ENCODE assay signal across 13 cellular contexts in the genomic region with DNA sequence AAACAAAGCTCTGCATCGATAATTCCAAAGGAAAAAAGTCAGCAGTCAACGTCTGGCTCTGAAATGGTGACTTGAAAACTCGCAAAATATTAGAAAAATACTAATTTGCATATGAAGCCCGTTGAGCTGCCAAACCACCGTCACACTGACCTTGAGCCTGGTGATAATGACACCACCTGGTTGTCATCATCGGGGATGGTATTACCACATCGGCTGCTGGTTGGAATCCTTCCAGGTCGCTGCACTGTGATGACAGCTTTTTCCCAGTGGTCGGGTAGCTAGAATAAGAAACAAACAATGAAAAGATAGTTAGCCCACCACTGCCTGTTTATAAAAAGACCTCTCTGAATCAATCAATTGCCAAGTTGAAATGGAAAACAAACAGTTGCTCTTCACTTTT. TPM values are rescaled to one million over a fixed set of nuclear protein-coding genes. Genes with fewer than 3 reads are reported as not detected.
DNase-seq lines count a peak whose midpoint lies in the region; ATAC-seq and TF ChIP-seq lines count a peak whose summit lies in the region.
"Had no signal": no experiment of that assay in that cellular context is flagged by ENCODE, and none has a peak within 500 bp of the region (broad histone marks: within the 10 kb centered on the region; RNA-seq: fewer than 3 reads in every experiment).

No MANE protein-coding gene starts in this region.

- peaks cover 12% of the 10 kb centered on the region for H3K4me1 ChIP-seq in upper lobe of right lung

- peak overlapping the region; percentile 17 for H3K27ac ChIP-seq in upper lobe of right lung
- H3K27ac ChIP-seq: KMS-11 had no signal

- no peaks in the 10 kb centered on the region for H3K9me3 ChIP-seq in upper lobe of right lung

- H3K9me3 Mint-ChIP-seq in activated T-helper 17 cell treated with anti-CD3 and anti-CD28 coated beads, Interleukin-2, amount 50 U/mL, for 72 hours, result no peaks in the 10 kb centered on the region

- intact Hi-C loops in Right ventricle myocardium inferior (cut with DNase I) (no loop called here), cardiac septum (cut with DNase I) (no loop called here), upper lobe of right lung (cut with DNase I) (no loop called here)

- H3K4me3 ChIP-seq in cardiac fibroblast (replicated peaks in 1 of 2; ENCODE audit: low read depth in 2 of 2, low read length in 2 of 2), result no peak overlapping the region
- no peak overlapping the region for H3K4me3 ChIP-seq in upper lobe of right lung

- H3K36me3 ChIP-seq in upper lobe of right lung, result peaks cover 37% of the 10 kb centered on the region

- peak; percentile 56 for ATAC-seq in Right ventricle myocardium inferior
- peak; percentile 55 for ATAC-seq in left lobe of liver
- no peak for ATAC-seq in upper lobe of right lung
- ATAC-seq in activated T-helper 17 cell treated with anti-CD3 and anti-CD28 coated beads, Interleukin-2, amount 50 U/mL, for 72 hours (replicated peaks), result no peak

- no peak overlapping the region for H3K4me3 Mint-ChIP-seq in activated T-helper 17 cell treated with anti-CD3 and anti-CD28 coated beads, Interleukin-2, amount 50 U/mL, for 72 hours

- DNase-seq in Right ventricle myocardium inferior (ENCODE audit: missing footprints), result peak; percentile 79
- DNase-seq in cardiac septum (ENCODE audit: low spot score), result no peak
- DNase-seq in cardiac fibroblast (ENCODE audit: low read depth in 2 of 2), result peak; percentile 55 to 68
- peak; percentile 63 for DNase-seq in left lobe of liver (ENCODE audit: low spot score)
- DNase-seq in upper lobe of right lung, result no peak
- no peak for DNase-seq in nucleus accumbens (lab: John Stamatoyannopoulos, UW)
- DNase-seq in GM10266 (ENCODE audit: extremely low spot score), result no peak
- DNase-seq: activated naive CD4-positive, alpha-beta T cell treated with anti-CD3 and anti-CD28 coated beads, Interleukin-2, amount 50 U/mL, for 16 hours; caudate nucleus; erythroblast; NCI-H187 had no signal

- peaks cover 21% of the 10 kb centered on the region for H3K27me3 Mint-ChIP-seq in activated T-helper 17 cell treated with anti-CD3 and anti-CD28 coated beads, Interleukin-2, amount 50 U/mL, for 72 hours

- H3K4me1 Mint-ChIP-seq in activated T-helper 17 cell treated with anti-CD3 and anti-CD28 coated beads, Interleukin-2, amount 50 U/mL, for 72 hours, result no peaks in the 10 kb centered on the region

- no peaks in the 10 kb centered on the region for H3K36me3 Mint-ChIP-seq in activated T-helper 17 cell treated with anti-CD3 and anti-CD28 coated beads, Interleukin-2, amount 50 U/mL, for 72 hours (ENCODE audit: low read depth)

- H3K27ac Mint-ChIP-seq in activated T-helper 17 cell treated with anti-CD3 and anti-CD28 coated beads, Interleukin-2, amount 50 U/mL, for 72 hours, result no peak overlapping the region

- H3K27me3 ChIP-seq in upper lobe of right lung, result no peaks in the 10 kb centered on the region

- TF ChIP-seq CTCF in cardiac fibroblast (IDR thresholded peaks at IDR 0.05; ENCODE audit: low read depth, low read length) (no peak), upper lobe of right lung (IDR thresholded peaks at IDR 0.05) (no peak), GM10266 (IDR thresholded peaks at IDR 0.05; ENCODE audit: control insufficient read depth, insufficient read depth, low read depth, missing control alignments) (no peak)

RNA-seq across cellular contexts. Expression of a gene that starts 41.6 kb away (rescaled TPM):
- total RNA-seq in Right ventricle myocardium inferior (83.2 TPM), cardiac septum (55.1 TPM), left lobe of liver (29.1 TPM), upper lobe of right lung (156 TPM)
- total RNA-seq in activated T-helper 17 cell treated with anti-CD3 and anti-CD28 coated beads, Interleukin-2, amount 50 U/mL, for 72 hours, result not detected

Comparison
In these comparisons a context has a peak if more than half of its experiments do, and no peak if none do; other contexts are left out.
1. DNase-seq: peak in Right ventricle myocardium inferior (single experiment), cardiac fibroblast (2 of 2) and left lobe of liver (single experiment); none in cardiac septum (single experiment), upper lobe of right lung (single experiment), nucleus accumbens (0 of 56) and GM10266 (single experiment).
2. ATAC-seq: peak in Right ventricle myocardium inferior (single experiment) and left lobe of liver (single experiment); none in upper lobe of right lung (single experiment) and activated T-helper 17 cell treated with anti-CD3 and anti-CD28 coated beads, Interleukin-2, amount 50 U/mL, for 72 hours (single experiment).
3. RNA of a gene that starts 41.6 kb away (total RNA-seq): 156 TPM in upper lobe of right lung (single experiment), 83.2 TPM in Right ventricle myocardium inferior (single experiment), 55.1 TPM in cardiac septum (single experiment) and 29.1 TPM in left lobe of liver (single experiment); not detected in activated T-helper 17 cell treated with anti-CD3 and anti-CD28 coated beads, Interleukin-2, amount 50 U/mL, for 72 hours; every median in the first group is over 10 times any median in the second.